1 cellular context compared by ENCODE assay signal in genomic region chr9:136867480-136867879, GRCh38.
TF ChIP-seq lines count a peak whose summit lies in the region.

No MANE protein-coding gene starts in this region.

TF ChIP-seq in HCT116, 20 proteins besides CTCF, POLR2A, EP300 and RAD21:
- TF ChIP-seq CEBPB (IDR thresholded peaks at IDR 0.05; ENCODE audit: low read depth), result no peak
- TF ChIP-seq POLR2AphosphoS5 (IDR thresholded peaks at IDR 0.05; ENCODE audit: low read depth, low read length), result no peak
- TF ChIP-seq TCF7L2 (IDR thresholded peaks at IDR 0.05; ENCODE audit: borderline replicate concordance, extremely low read depth, insufficient read depth, insufficient read length), result no peak
- TF ChIP-seq SRF (IDR thresholded peaks at IDR 0.05; ENCODE audit: low read depth), result no peak
- no peak for TF ChIP-seq FOSL1 (IDR thresholded peaks at IDR 0.05; ENCODE audit: low read depth)
- no peak for TF ChIP-seq ZBTB33 (IDR thresholded peaks at IDR 0.05; ENCODE audit: extremely low read depth, insufficient replicate concordance, low read length)
TF ChIP-seq in HCT116: peak in this region for 0.
